8 cellular contexts compared by ENCODE assay signal in the genomic region with DNA sequence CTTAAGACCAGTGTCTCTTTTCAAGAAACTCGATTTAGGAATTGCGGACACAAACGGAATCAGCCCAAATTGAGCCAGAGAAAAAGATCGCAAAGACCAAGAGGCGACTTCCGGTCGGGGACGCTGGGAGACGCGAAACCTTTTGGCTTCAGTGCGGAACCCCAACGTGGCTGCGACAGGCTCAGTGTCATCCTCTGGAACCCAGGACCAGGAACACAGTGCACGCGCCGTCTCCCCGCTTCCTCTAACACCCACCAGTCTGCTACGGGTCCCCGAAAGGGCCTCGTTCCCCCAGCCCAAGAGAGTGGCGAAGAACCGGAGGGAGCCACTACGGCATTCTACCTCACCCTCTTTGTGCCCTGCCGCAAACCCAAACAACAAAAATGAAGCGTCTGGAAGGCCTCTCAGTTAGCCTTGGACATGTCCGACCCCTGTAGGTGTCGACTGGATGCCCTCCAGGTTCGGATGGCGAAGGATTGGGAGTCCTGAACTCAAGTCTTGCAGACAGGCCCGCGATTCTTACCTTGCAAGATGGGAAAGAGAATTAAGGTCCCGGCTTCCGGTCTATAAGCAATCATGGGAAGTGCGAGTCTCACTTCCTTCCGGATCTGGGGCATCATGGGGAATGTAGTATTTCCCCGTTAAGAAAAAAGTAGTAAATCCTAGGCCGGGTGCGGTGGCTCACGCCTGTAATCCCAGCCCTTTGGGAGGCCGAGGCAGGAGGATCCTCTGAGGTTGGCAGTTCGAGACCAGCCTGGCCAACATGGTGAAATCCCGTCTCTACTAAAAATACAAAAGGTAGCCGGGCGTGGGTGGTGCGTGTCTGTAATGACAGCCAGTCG. TPM values are rescaled to one million over a fixed set of nuclear protein-coding genes. Genes with fewer than 3 reads are reported as not detected.
DNase-seq lines count a peak whose midpoint lies in the region; ATAC-seq and TF ChIP-seq lines count a peak whose summit lies in the region.

A gene (minus strand): TSS at position 542 of the 842 bp plus-strand sequence. CDS start 949 bp downstream, outside the sequence.

- H3K27ac ChIP-seq in coronary artery, result peak within 1 kb of the TSS; percentile 90 to 91

- TF ChIP-seq CTCF in AG10803 (conservative IDR thresholded peaks at IDR 0.05; ENCODE audit: low read length) (no peak), coronary artery (IDR thresholded peaks at IDR 0.05) (no peak)

- DNase-seq in AG10803 (ENCODE audit: low read depth) (peak; percentile 93), NCI-H524 (lab: John Stamatoyannopoulos, UW) (peak; percentile 88 to 93), coronary artery (ENCODE audit: low spot score) (peak; percentile 87), left colon (peak; percentile 70 to 87)
- DNase-seq in activated CD4-positive, alpha-beta T cell treated with anti-CD3 and anti-CD28 coated beads for 48 hours, result peak; percentile 83
- peak; percentile 83 for DNase-seq in stimulated activated CD4-positive, alpha-beta T cell treated with anti-CD3 and anti-CD28 coated beads, Interleukin-1b, Interleukin-23, amount 100 ng/mL, for 48 hours

- intact Hi-C loops in left colon (cut with DNase I, micrococcal nuclease), result no loop called here

- H3K4me3 ChIP-seq in AG10803 (ENCODE audit: low read length) (peak within 1 kb of the TSS; percentile 79), coronary artery (peak within 1 kb of the TSS; percentile 88)

- ATAC-seq in GM19043 (IDR thresholded peaks at IDR 0.05; ENCODE audit: low read depth, unreplicated experiment) (peak; percentile 81), HG03439 (IDR thresholded peaks at IDR 0.05; ENCODE audit: unreplicated experiment) (peak; percentile 83), left colon (peak; percentile 92)

RNA-seq across cellular contexts. Expression of the gene that starts here (rescaled TPM):
- total RNA-seq in left colon, result 100 to 1,000 TPM; 774 to 778 TPM

Comparison
In these comparisons a context has a peak if more than half of its experiments do, and no peak if none do; other contexts are left out.
1. Peak in every context shown above with its lines: DNase-seq, ATAC-seq, H3K4me3 ChIP-seq and H3K27ac ChIP-seq.